Comparison of ENCODE assay signal across 8 cellular contexts in genomic region chr3:52532838-52533622, GRCh38. TPM values are rescaled to one million over a fixed set of nuclear protein-coding genes. Genes with fewer than 3 reads are reported as not detected.
DNase-seq lines count a peak whose midpoint lies in the region; ATAC-seq, FAIRE-seq and TF ChIP-seq lines count a peak whose summit lies in the region.

No MANE protein-coding gene starts in this region.

- H4K20me1 ChIP-seq in OCI-LY1 (ENCODE audit: insufficient read depth, low read length): no peaks in the 10 kb centered on the region

- H3K9me2 ChIP-seq in OCI-LY1 (ENCODE audit: low read depth, low read length): no peaks in the 10 kb centered on the region

- no peaks in the 10 kb centered on the region for H3K27me3 Mint-ChIP-seq in stimulated activated memory B cell treated with anti-CD40 and anti-IgM and Interleukin-4, amounts not matched to agents 10 μg/mL and 1 μg/mL and 100 μg/mL, for 72 hours

- H2AFZ ChIP-seq in OCI-LY1 (ENCODE audit: low read length): no peak overlapping the region

- H3K27me3 ChIP-seq in OCI-LY1 (ENCODE audit: insufficient read depth, low read length) (no peaks in the 10 kb centered on the region), breast epithelium (no peaks in the 10 kb centered on the region)

- no peak for ATAC-seq in stimulated activated memory B cell treated with anti-CD40 and anti-IgM and Interleukin-4, amounts not matched to agents 10 μg/mL and 1 μg/mL and 100 μg/mL, for 72 hours

- peak in 2 of 3 experiments; percentile 48 to 56 for DNase-seq in NCI-H1417 (lab: John Stamatoyannopoulos, UW)
- no peak for DNase-seq in NCI-H1417 treated with DMSO at 0.1 percent for 48 hours (lab: John Stamatoyannopoulos, UW)
- DNase-seq in breast epithelium (ENCODE audit: low spot score in 2 of 2): peak in 1 of 2 donors; percentile 19
- peak; percentile 86 for DNase-seq in kidney
- no peak for DNase-seq in foreskin melanocyte
- no peak for DNase-seq in NCI-H1105 treated with DMSO at 0.1 percent for 48 hours (lab: John Stamatoyannopoulos, UW)

- peaks cover 12% of the 10 kb centered on the region for H3K36me3 ChIP-seq in OCI-LY1 (ENCODE audit: insufficient read depth, low read length)
- no peaks in the 10 kb centered on the region for H3K36me3 ChIP-seq in breast epithelium
- H3K36me3 ChIP-seq in kidney (ENCODE audit: control insufficient read depth in 1 of 2, insufficient read depth in 2 of 2, low read length in 2 of 2): no peaks in the 10 kb centered on the region

- peak overlapping the region; percentile 64 for H3K27ac Mint-ChIP-seq in stimulated activated memory B cell treated with anti-CD40 and anti-IgM and Interleukin-4, amounts not matched to agents 10 μg/mL and 1 μg/mL and 100 μg/mL, for 72 hours

- H3K9ac ChIP-seq in OCI-LY1 (ENCODE audit: low read length) (peak overlapping the region; percentile 84), kidney (ENCODE audit: low read length in 2 of 2) (peak overlapping the region in 1 of 2 donors; percentile 55)

- peak overlapping the region; percentile 73 for H3K4me3 Mint-ChIP-seq in stimulated activated memory B cell treated with anti-CD40 and anti-IgM and Interleukin-4, amounts not matched to agents 10 μg/mL and 1 μg/mL and 100 μg/mL, for 72 hours

- H3K9me3 ChIP-seq in OCI-LY1 (ENCODE audit: low read length) (no peaks in the 10 kb centered on the region), breast epithelium (no peaks in the 10 kb centered on the region), kidney (ENCODE audit: control insufficient read depth in 1 of 2, low read length in 2 of 2) (no peaks in the 10 kb centered on the region)

- intact Hi-C loops in breast epithelium (cut with DNase I; ENCODE audit: low total_unique reads) (loop anchor here (10.0 kb wide), 2 partner anchors 58 to 172 kb away; partner anchors contain the start of genes GLT8D1 and SPCS1), kidney (cut with DNase I) (no loop called here)

- H3K4me2 ChIP-seq in OCI-LY1 (ENCODE audit: low read length): peak overlapping the region; percentile 87

- peaks cover 14% of the 10 kb centered on the region for H3K79me2 ChIP-seq in OCI-LY1 (ENCODE audit: insufficient read depth, low read length)

- peaks cover 7% of the 10 kb centered on the region for H3K36me3 Mint-ChIP-seq in stimulated activated memory B cell treated with anti-CD40 and anti-IgM and Interleukin-4, amounts not matched to agents 10 μg/mL and 1 μg/mL and 100 μg/mL, for 72 hours

- FAIRE-seq in kidney (lab: Jason Lieb, UNC): no peak

- no peak for TF ChIP-seq POLR2A in breast epithelium (IDR thresholded peaks at IDR 0.05)

- no peaks in the 10 kb centered on the region for H3K9me3 Mint-ChIP-seq in stimulated activated memory B cell treated with anti-CD40 and anti-IgM and Interleukin-4, amounts not matched to agents 10 μg/mL and 1 μg/mL and 100 μg/mL, for 72 hours

- peaks cover 37% of the 10 kb centered on the region for H3K4me1 Mint-ChIP-seq in stimulated activated memory B cell treated with anti-CD40 and anti-IgM and Interleukin-4, amounts not matched to agents 10 μg/mL and 1 μg/mL and 100 μg/mL, for 72 hours

- H3K4me1 ChIP-seq in OCI-LY1 (ENCODE audit: insufficient read depth, low read length, severe bottlenecking) (peaks cover 50% of the 10 kb centered on the region), breast epithelium (peaks cover 16% of the 10 kb centered on the region in 2 donors), kidney (ENCODE audit: control insufficient read depth in 1 of 2, insufficient read depth in 1 of 2, low read depth in 1 of 2, low read length in 2 of 2) (peaks cover 11 to 24% of the 10 kb centered on the region in 2 donors)

- H3F3A ChIP-seq in OCI-LY1 (ENCODE audit: insufficient read depth, low read length): peaks cover 11% of the 10 kb centered on the region

- TF ChIP-seq CTCF in OCI-LY1 (IDR thresholded peaks at IDR 0.05; ENCODE audit: low read length) (no peak), breast epithelium (IDR thresholded peaks at IDR 0.05) (no peak), kidney (IDR thresholded peaks at IDR 0.05; ENCODE audit: borderline replicate concordance, extremely low read depth, insufficient read depth) (no peak)

- H3K4me3 ChIP-seq in OCI-LY1 (ENCODE audit: low read depth, low read length, poor library complexity, severe bottlenecking) (peak overlapping the region; percentile 85), breast epithelium (peak overlapping the region; percentile 64 to 97 (median 70)), kidney (ENCODE audit: low read length in 2 of 2) (peak overlapping the region in 1 of 2 donors; percentile 36)

- H3K27ac ChIP-seq in OCI-LY1 (ENCODE audit: low read depth, low read length, poor library complexity, severe bottlenecking) (peak overlapping the region; percentile 14), breast epithelium (peak overlapping the region; percentile 60 to 94), kidney (ENCODE audit: low read depth in 2 of 2, low read length in 2 of 2) (peak overlapping the region in 1 of 2 donors; percentile 43)

RNA-seq across cellular contexts. Expression of gene NT5DC2, which starts 0.6 kb away (rescaled TPM):
- total RNA-seq in breast epithelium (10 to 100 TPM; 26.5 to 35.7 (median 28.6) TPM), kidney (47.3 TPM)
- polyA plus RNA-seq in kidney (ENCODE audit: insufficient read depth, low read depth, low replicate concordance): 75.7 TPM

RNA-seq across cellular contexts. Expression of gene UQCC5, which starts 3.4 kb away (rescaled TPM):
- total RNA-seq in breast epithelium (10 to 100 TPM in 1 of 3 donors, 1 to 10 TPM in 2; 1.3 to 14.1 (median 1.8) TPM), kidney (26.8 TPM)
- 135 TPM for polyA plus RNA-seq in kidney (ENCODE audit: insufficient read depth, low read depth, low replicate concordance)

RNA-seq across cellular contexts. Expression of gene STAB1, which starts 37.9 kb away (rescaled TPM):
- total RNA-seq in breast epithelium (100 to 1,000 TPM in 1 of 3 donors, 10 to 100 TPM in 2; 47.7 to 149 (median 55.4) TPM), kidney (379 TPM)
- 98.4 TPM for polyA plus RNA-seq in kidney (ENCODE audit: insufficient read depth, low read depth, low replicate concordance)

Comparison
In these comparisons a context has a peak if more than half of its experiments do, and no peak if none do; other contexts are left out.
1. DNase-seq: peak in NCI-H1417 (2 of 3) and kidney (single experiment); none in NCI-H1417 treated with DMSO at 0.1 percent for 48 hours (single experiment), foreskin melanocyte (single experiment) and NCI-H1105 treated with DMSO at 0.1 percent for 48 hours (single experiment).